Comparison of ENCODE assay signal across 1 cellular context in genomic region chr2:45627911-45628310, GRCh38.
TF ChIP-seq lines count a peak whose summit lies in the region.

No MANE protein-coding gene starts in this region.

TF ChIP-seq in SK-N-SH treated with all-trans-retinoic acid at 6 μM for 48 hours, 23 proteins besides CTCF, POLR2A, EP300 and RAD21 (continued from another document):
- TF ChIP-seq, protein P1, sequence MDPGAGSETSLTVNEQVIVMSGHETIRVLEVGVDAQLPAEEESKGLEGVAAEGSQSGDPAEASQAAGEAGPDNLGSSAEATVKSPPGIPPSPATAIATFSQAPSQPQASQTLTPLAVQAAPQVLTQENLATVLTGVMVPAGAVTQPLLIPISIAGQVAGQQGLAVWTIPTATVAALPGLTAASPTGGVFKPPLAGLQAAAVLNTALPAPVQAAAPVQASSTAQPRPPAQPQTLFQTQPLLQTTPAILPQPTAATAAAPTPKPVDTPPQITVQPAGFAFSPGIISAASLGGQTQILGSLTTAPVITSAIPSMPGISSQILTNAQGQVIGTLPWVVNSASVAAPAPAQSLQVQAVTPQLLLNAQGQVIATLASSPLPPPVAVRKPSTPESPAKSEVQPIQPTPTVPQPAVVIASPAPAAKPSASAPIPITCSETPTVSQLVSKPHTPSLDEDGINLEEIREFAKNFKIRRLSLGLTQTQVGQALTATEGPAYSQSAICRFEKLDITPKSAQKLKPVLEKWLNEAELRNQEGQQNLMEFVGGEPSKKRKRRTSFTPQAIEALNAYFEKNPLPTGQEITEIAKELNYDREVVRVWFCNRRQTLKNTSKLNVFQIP (CRISPR knock-in tag; IDR thresholded peaks at IDR 0.05; ENCODE audit: borderline replicate concordance, low read depth), result no peak
- TF ChIP-seq ESRRG (CRISPR knock-in tag; IDR thresholded peaks at IDR 0.05) (no peak), ZNF70 (CRISPR knock-in tag; IDR thresholded peaks at IDR 0.05) (no peak), ZC3H10 (CRISPR knock-in tag; IDR thresholded peaks at IDR 0.05) (no peak), RARB (CRISPR knock-in tag; IDR thresholded peaks at IDR 0.05) (no peak), TCF4 (CRISPR knock-in tag; IDR thresholded peaks at IDR 0.05; ENCODE audit: borderline replicate concordance) (no peak), PATZ1 (CRISPR knock-in tag; IDR thresholded peaks at IDR 0.05; ENCODE audit: borderline replicate concordance) (no peak), ZNF565 (CRISPR knock-in tag; conservative IDR thresholded peaks at IDR 0.05; ENCODE audit: low read depth) (no peak), CSRNP3 (CRISPR knock-in tag; IDR thresholded peaks at IDR 0.05) (no peak), TSHZ2 (CRISPR knock-in tag; IDR thresholded peaks at IDR 0.05) (no peak), TOX (CRISPR knock-in tag; IDR thresholded peaks at IDR 0.05; ENCODE audit: borderline replicate concordance) (no peak), ZNF8 (CRISPR knock-in tag; IDR thresholded peaks at IDR 0.05) (no peak), CSDC2 (CRISPR knock-in tag; IDR thresholded peaks at IDR 0.05) (no peak)
